11 cellular contexts compared by ENCODE assay signal in the genomic region with DNA sequence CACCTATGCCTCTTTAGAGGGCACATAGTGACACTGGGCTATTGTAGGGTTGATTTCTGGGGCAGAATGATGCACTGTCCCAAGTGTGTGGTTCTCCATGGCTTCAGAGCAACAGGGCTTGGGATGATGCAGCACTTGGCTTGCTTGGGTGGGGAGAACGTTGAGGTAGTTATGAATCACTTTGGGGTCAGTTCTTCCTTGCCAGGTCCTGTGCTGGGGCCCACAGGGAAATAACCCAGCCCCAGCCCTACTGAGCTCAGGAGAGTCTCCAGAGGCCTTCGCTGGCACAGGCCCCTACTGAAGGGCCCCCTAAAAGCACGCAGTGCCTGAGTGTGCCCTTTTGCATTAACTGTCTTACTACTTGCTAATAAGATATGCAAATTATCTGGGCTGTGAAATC. TPM values are rescaled to one million over a fixed set of nuclear protein-coding genes. Genes with fewer than 3 reads are reported as not detected.
DNase-seq lines count a peak whose midpoint lies in the region; ATAC-seq and TF ChIP-seq lines count a peak whose summit lies in the region.
"Had no signal": no experiment of that assay in that cellular context is flagged by ENCODE, and none has a peak within 500 bp of the region (broad histone marks: within the 10 kb centered on the region; RNA-seq: fewer than 3 reads in every experiment).

No MANE protein-coding gene starts in this region.

- peak in 1 of 5 donors; percentile 2 for DNase-seq in CD4-positive, alpha-beta memory T cell
- peak; percentile 58 for DNase-seq in HFFc6
- DNase-seq in activated naive CD8-positive, alpha-beta T cell treated with anti-CD3 and anti-CD28 coated beads, Interleukin-2, amount 50 U/mL, for 24 hours: peak; percentile 39
- DNase-seq in memory B cell (ENCODE audit: low spot score in 2 of 2): no peak
- no peak for DNase-seq in iPS-NIHi7 (ENCODE audit: extremely low spot score)
- no peak for DNase-seq in NCI-H2029 (lab: John Stamatoyannopoulos, UW)
- DNase-seq: central memory CD4-positive, alpha-beta T cell; DMS79; T1000 had no signal

- H3K27ac Mint-ChIP-seq in CD4-positive, alpha-beta memory T cell: peak overlapping the region in 5 of 7 donors; percentile 17 to 81 (median 67)
- H3K27ac Mint-ChIP-seq in HFFc6 (peak overlapping the region; percentile 46; the same call in 1 of the 2 replicates), memory B cell (peak overlapping the region; percentile 97)
- H3K27ac Mint-ChIP-seq in activated naive CD8-positive, alpha-beta T cell treated with anti-CD3 and anti-CD28 coated beads, Interleukin-2, amount 50 U/mL, for 24 hours: peak overlapping the region; percentile 85

- TF ChIP-seq CTCF in HFFc6 (IDR thresholded peaks at IDR 0.05): no peak

- CTCF ChIA-PET in CD4-positive, alpha-beta memory T cell (lab: Charles Lee; ENCODE audit: partially characterized antibody): no interaction called here

- H3K27ac ChIP-seq in CD4-positive, alpha-beta memory T cell (ENCODE audit: low read depth, low read length): no peak overlapping the region

- H3K36me3 ChIP-seq in CD4-positive, alpha-beta memory T cell (ENCODE audit: insufficient read depth, low read length): peaks cover 64% of the 10 kb centered on the region

- H3K4me3 Mint-ChIP-seq in CD4-positive, alpha-beta memory T cell: no peak overlapping the region
- H3K4me3 Mint-ChIP-seq in HFFc6 (no peak overlapping the region), memory B cell (peak overlapping the region; percentile 43)
- no peak overlapping the region for H3K4me3 Mint-ChIP-seq in activated naive CD8-positive, alpha-beta T cell treated with anti-CD3 and anti-CD28 coated beads, Interleukin-2, amount 50 U/mL, for 24 hours

- POLR2A ChIA-PET in CD4-positive, alpha-beta memory T cell (lab: Charles Lee; ENCODE audit: partially characterized antibody): no interaction called here

- no peaks in the 10 kb centered on the region for H3K9me3 ChIP-seq in CD4-positive, alpha-beta memory T cell (ENCODE audit: control insufficient read depth in 1 of 2, low read length in 2 of 2)

- H3K9me3 Mint-ChIP-seq in CD4-positive, alpha-beta memory T cell: no peaks in the 10 kb centered on the region
- H3K9me3 Mint-ChIP-seq in HFFc6 (no peaks in the 10 kb centered on the region), memory B cell (no peaks in the 10 kb centered on the region)
- H3K9me3 Mint-ChIP-seq in activated naive CD8-positive, alpha-beta T cell treated with anti-CD3 and anti-CD28 coated beads, Interleukin-2, amount 50 U/mL, for 24 hours: no peaks in the 10 kb centered on the region

- H3K27me3 Mint-ChIP-seq in CD4-positive, alpha-beta memory T cell: no peaks in the 10 kb centered on the region
- H3K27me3 Mint-ChIP-seq in HFFc6 (ENCODE audit: insufficient read depth): no peaks in the 10 kb centered on the region
- H3K27me3 Mint-ChIP-seq in activated naive CD8-positive, alpha-beta T cell treated with anti-CD3 and anti-CD28 coated beads, Interleukin-2, amount 50 U/mL, for 24 hours: no peaks in the 10 kb centered on the region
- H3K27me3 Mint-ChIP-seq in memory B cell: no peaks in the 10 kb centered on the region

- H3K4me1 ChIP-seq in CD4-positive, alpha-beta memory T cell (ENCODE audit: insufficient read depth, low read length): peaks cover 73% of the 10 kb centered on the region

- peak; percentile 83 for ATAC-seq in activated naive CD8-positive, alpha-beta T cell treated with anti-CD3 and anti-CD28 coated beads, Interleukin-2, amount 50 U/mL, for 24 hours
- ATAC-seq in memory B cell (ENCODE audit: low read depth) (no peak), HG02642 (IDR thresholded peaks at IDR 0.05; ENCODE audit: poor library complexity, unreplicated experiment) (no peak), HG02763 (IDR thresholded peaks at IDR 0.05; ENCODE audit: unreplicated experiment) (no peak)

- H3K27me3 ChIP-seq in CD4-positive, alpha-beta memory T cell (ENCODE audit: insufficient read depth, low read length): no peaks in the 10 kb centered on the region

- intact Hi-C loops in CD4-positive, alpha-beta memory T cell (cut with micrococcal nuclease): no loop called here

- H3K4me1 Mint-ChIP-seq in CD4-positive, alpha-beta memory T cell: peaks cover 40 to 73% (median 57%) of the 10 kb centered on the region in 4 donors
- H3K4me1 Mint-ChIP-seq in HFFc6 (ENCODE audit: low read depth) (peaks cover 75% of the 10 kb centered on the region), memory B cell (peaks cover 69% of the 10 kb centered on the region)
- H3K4me1 Mint-ChIP-seq in activated naive CD8-positive, alpha-beta T cell treated with anti-CD3 and anti-CD28 coated beads, Interleukin-2, amount 50 U/mL, for 24 hours: peaks cover 72% of the 10 kb centered on the region

- H3K36me3 Mint-ChIP-seq in CD4-positive, alpha-beta memory T cell: peaks cover 37 to 77% of the 10 kb centered on the region in 2 donors
- H3K36me3 Mint-ChIP-seq in HFFc6 (ENCODE audit: low read depth) (peaks cover 28% of the 10 kb centered on the region), memory B cell (peaks cover 21% of the 10 kb centered on the region)
- peaks cover 38% of the 10 kb centered on the region for H3K36me3 Mint-ChIP-seq in activated naive CD8-positive, alpha-beta T cell treated with anti-CD3 and anti-CD28 coated beads, Interleukin-2, amount 50 U/mL, for 24 hours (ENCODE audit: low read depth)

- H3K4me3 ChIP-seq in CD4-positive, alpha-beta memory T cell (ENCODE audit: low read length in 2 of 2): no peak overlapping the region

RNA-seq across cellular contexts. Expression of gene JADE2, which starts 24.2 kb away (rescaled TPM):
- total RNA-seq in CD4-positive, alpha-beta memory T cell: 100 to 1,000 TPM; 265 to 276 TPM
- polyA plus RNA-seq in CD4-positive, alpha-beta memory T cell: 10 to 100 TPM in 1 of 2 donors, 1 to 10 TPM in 1; 9.1 to 42.6 TPM
- total RNA-seq in HFFc6 (2021; fragmentation: NEBNext Ultra II Directional; extraction: Animal tissue kit (Norgen Biotek cat#: 25700)): 10 to 100 TPM; 32.8 to 41.0 (median 39.6) TPM

Comparison
In these comparisons a context has a peak if more than half of its experiments do, and no peak if none do; other contexts are left out.
1. DNase-seq: peak in HFFc6 (single experiment) and activated naive CD8-positive, alpha-beta T cell treated with anti-CD3 and anti-CD28 coated beads, Interleukin-2, amount 50 U/mL, for 24 hours (single experiment); none in memory B cell (0 of 2), iPS-NIHi7 (single experiment) and NCI-H2029 (single experiment).
2. H3K27ac Mint-ChIP-seq: peak in every context shown above with its lines; median percentile 97 in memory B cell; 85 in activated naive CD8-positive, alpha-beta T cell treated with anti-CD3 and anti-CD28 coated beads, Interleukin-2, amount 50 U/mL, for 24 hours; 67 in CD4-positive, alpha-beta memory T cell; 46 in HFFc6.
3. RNA of gene JADE2, which starts 24.2 kb away (total RNA-seq): 265 to 276 TPM in CD4-positive, alpha-beta memory T cell; 32.8 to 41.0 TPM in HFFc6; every median in the first group is over 4 times any median in the second.